In the genomic region with DNA sequence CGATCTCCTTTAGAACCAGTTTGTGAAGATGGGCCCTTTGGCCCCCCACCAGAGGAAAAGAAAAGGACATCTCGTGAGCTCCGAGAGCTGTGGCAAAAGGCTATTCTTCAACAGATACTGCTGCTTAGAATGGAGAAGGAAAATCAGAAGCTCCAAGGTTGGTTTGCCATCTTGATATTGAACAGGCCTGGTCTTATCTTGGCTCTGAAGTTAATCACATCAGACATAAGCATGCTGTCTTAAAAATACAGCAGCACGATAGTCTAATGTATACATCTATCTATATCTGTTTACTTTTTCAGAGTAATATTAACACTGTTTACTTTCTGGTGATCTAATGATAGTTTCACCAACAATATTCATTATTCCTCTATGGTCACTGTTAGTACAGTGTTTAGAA, we compare ENCODE assay signal across 1 cellular context.
TF ChIP-seq lines count a peak whose summit lies in the region.

No MANE protein-coding gene starts in this region.

TF ChIP-seq in GM12878, 131 proteins besides CTCF, POLR2A, EP300 and RAD21 (continued from another document):
- TF ChIP-seq, protein P1, sequence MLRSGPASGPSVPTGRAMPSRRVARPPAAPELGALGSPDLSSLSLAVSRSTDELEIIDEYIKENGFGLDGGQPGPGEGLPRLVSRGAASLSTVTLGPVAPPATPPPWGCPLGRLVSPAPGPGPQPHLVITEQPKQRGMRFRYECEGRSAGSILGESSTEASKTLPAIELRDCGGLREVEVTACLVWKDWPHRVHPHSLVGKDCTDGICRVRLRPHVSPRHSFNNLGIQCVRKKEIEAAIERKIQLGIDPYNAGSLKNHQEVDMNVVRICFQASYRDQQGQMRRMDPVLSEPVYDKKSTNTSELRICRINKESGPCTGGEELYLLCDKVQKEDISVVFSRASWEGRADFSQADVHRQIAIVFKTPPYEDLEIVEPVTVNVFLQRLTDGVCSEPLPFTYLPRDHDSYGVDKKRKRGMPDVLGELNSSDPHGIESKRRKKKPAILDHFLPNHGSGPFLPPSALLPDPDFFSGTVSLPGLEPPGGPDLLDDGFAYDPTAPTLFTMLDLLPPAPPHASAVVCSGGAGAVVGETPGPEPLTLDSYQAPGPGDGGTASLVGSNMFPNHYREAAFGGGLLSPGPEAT (IDR thresholded peaks at IDR 0.05; ENCODE audit: low read depth): no peak
- TF ChIP-seq POU2F2 (IDR thresholded peaks at IDR 0.05; ENCODE audit: borderline replicate concordance, low read depth, low read length) (no peak), NR2F1 (conservative IDR thresholded peaks at IDR 0.05) (no peak)
TF ChIP-seq in GM12878: peak in this region for 0.
